In genomic region chr15:56719021-56719612, GRCh38 we compare ENCODE assay signal across 21 cellular contexts. TPM values are rescaled to one million over a fixed set of nuclear protein-coding genes. Genes with fewer than 3 reads are reported as not detected.
DNase-seq lines count a peak whose midpoint lies in the region; ATAC-seq and TF ChIP-seq lines count a peak whose summit lies in the region.
"Had no signal": no experiment of that assay in that cellular context is flagged by ENCODE, and none has a peak within 500 bp of the region (broad histone marks: within the 10 kb centered on the region; RNA-seq: fewer than 3 reads in every experiment).

No MANE protein-coding gene starts in this region.

- DNase-seq in GM12865 (ENCODE audit: low read depth) (peak; percentile 38), nephron progenitor cell (no peak)
- DNase-seq in effector memory CD8-positive, alpha-beta T cell, result no peak
- DNase-seq: activated CD8-positive, alpha-beta memory T cell treated with anti-CD3 and anti-CD28 coated beads, Interleukin-2, amount 50 U/mL, for 4 hours; activated effector memory CD4-positive, alpha-beta T cell treated with anti-CD3 and anti-CD28 coated beads, Interleukin-2, amount 50 U/mL, for 16 hours; cortex of kidney; NCI-H1105; NCI-H2029 treated with DMSO at 0.1 percent for 48 hours; NCI-H524; nucleus accumbens; stimulated activated CD4-positive, alpha-beta T cell treated with anti-CD3 and anti-CD28 coated beads, Interleukin-4, amount 100 ng/mL, for 1 hour; upper lobe of left lung had no signal

- H3K4me3 ChIP-seq in GM12865 (ENCODE audit: low read depth, low read length) (no peak overlapping the region), SU-DHL-6 (ENCODE audit: insufficient read depth, low read length, poor library complexity, severe bottlenecking) (no peak overlapping the region)
- H3K4me3 ChIP-seq: breast epithelium, hepatocyte, upper lobe of left lung had no signal

- H3K27me3 Mint-ChIP-seq in IgD-negative memory B cell (no peaks in the 10 kb centered on the region), nephron progenitor cell (ENCODE audit: low read depth, poor library complexity) (peaks cover 2% of the 10 kb centered on the region)
- H3K27me3 Mint-ChIP-seq in activated T-helper 17 cell treated with anti-CD3 and anti-CD28 coated beads, Interleukin-2, amount 50 U/mL, for 72 hours, result no peaks in the 10 kb centered on the region
- H3K27me3 Mint-ChIP-seq in effector memory CD8-positive, alpha-beta T cell, result no peaks in the 10 kb centered on the region

- H3K27me3 ChIP-seq in SU-DHL-6 (ENCODE audit: low read length), result no peaks in the 10 kb centered on the region
- H3K27me3 ChIP-seq: breast epithelium, hepatocyte, upper lobe of left lung had no signal

- H3K9me2 ChIP-seq in SU-DHL-6 (replicated peaks; ENCODE audit: insufficient read depth, low read length), result no peaks in the 10 kb centered on the region

- peaks cover 14% of the 10 kb centered on the region; the same call in 1 of the 2 replicates for H3F3A ChIP-seq in SU-DHL-6 (ENCODE audit: insufficient read depth)

- H3K36me3 ChIP-seq in SU-DHL-6 (ENCODE audit: low read length), result no peaks in the 10 kb centered on the region
- H3K36me3 ChIP-seq: breast epithelium, upper lobe of left lung had no signal

- peak overlapping the region; percentile 13; the same call in 1 of the 2 replicates for H3K27ac ChIP-seq in SU-DHL-6 (ENCODE audit: low read depth, low read length)
- H3K27ac ChIP-seq: breast epithelium, hepatocyte, KMS-11, upper lobe of left lung, VCaP had no signal

- peak overlapping the region; percentile 43 for H3K4me2 ChIP-seq in SU-DHL-6 (ENCODE audit: low read depth, low read length, poor library complexity, severe bottlenecking)
- H3K4me2 ChIP-seq: hepatocyte, KMS-11 had no signal

- peaks cover 4% of the 10 kb centered on the region; the same call in 1 of the 2 replicates for H3K79me2 ChIP-seq in SU-DHL-6 (ENCODE audit: insufficient read depth, low read length)
- H3K79me2 ChIP-seq: hepatocyte had no signal

- no peak for TF ChIP-seq CTCF in GM12865 (IDR thresholded peaks at IDR 0.05; ENCODE audit: insufficient read depth, low read depth, low read length, missing control alignments)
- no peak for TF ChIP-seq CTCF in SU-DHL-6 (IDR thresholded peaks at IDR 0.05; ENCODE audit: insufficient read depth, low read length, poor library complexity, severe bottlenecking)
- no peak for TF ChIP-seq CTCF in nephron progenitor cell (IDR thresholded peaks at IDR 0.05)

- H3K36me3 Mint-ChIP-seq in IgD-negative memory B cell (peaks cover 15% of the 10 kb centered on the region), nephron progenitor cell (ENCODE audit: low read depth) (peaks cover 17% of the 10 kb centered on the region)
- H3K36me3 Mint-ChIP-seq in activated T-helper 17 cell treated with anti-CD3 and anti-CD28 coated beads, Interleukin-2, amount 50 U/mL, for 72 hours (ENCODE audit: low read depth), result peaks cover 8% of the 10 kb centered on the region
- no peaks in the 10 kb centered on the region for H3K36me3 Mint-ChIP-seq in effector memory CD8-positive, alpha-beta T cell (ENCODE audit: insufficient read depth)

- H3K4me3 Mint-ChIP-seq in IgD-negative memory B cell, result peak overlapping the region; percentile 75 to 89 (median 83)
- H3K4me3 Mint-ChIP-seq in nephron progenitor cell, result no peak overlapping the region
- H3K4me3 Mint-ChIP-seq in activated T-helper 17 cell treated with anti-CD3 and anti-CD28 coated beads, Interleukin-2, amount 50 U/mL, for 72 hours, result no peak overlapping the region
- H3K4me3 Mint-ChIP-seq in effector memory CD8-positive, alpha-beta T cell, result peak overlapping the region in 1 of 2 donors; percentile 24

- H3K27ac Mint-ChIP-seq in IgD-negative memory B cell (peak overlapping the region; percentile 7 to 92 (median 84)), nephron progenitor cell (peak overlapping the region; percentile 21)
- H3K27ac Mint-ChIP-seq in activated T-helper 17 cell treated with anti-CD3 and anti-CD28 coated beads, Interleukin-2, amount 50 U/mL, for 72 hours, result no peak overlapping the region
- no peak overlapping the region for H3K27ac Mint-ChIP-seq in effector memory CD8-positive, alpha-beta T cell

- H3K9me3 Mint-ChIP-seq in IgD-negative memory B cell, result no peaks in the 10 kb centered on the region
- peaks cover 8% of the 10 kb centered on the region for H3K9me3 Mint-ChIP-seq in nephron progenitor cell
- no peaks in the 10 kb centered on the region for H3K9me3 Mint-ChIP-seq in activated T-helper 17 cell treated with anti-CD3 and anti-CD28 coated beads, Interleukin-2, amount 50 U/mL, for 72 hours
- no peaks in the 10 kb centered on the region for H3K9me3 Mint-ChIP-seq in effector memory CD8-positive, alpha-beta T cell

- H4K20me1 ChIP-seq in SU-DHL-6 (ENCODE audit: low read depth, low read length), result no peaks in the 10 kb centered on the region

- peak overlapping the region; percentile 15 for H2AFZ ChIP-seq in SU-DHL-6 (ENCODE audit: low read depth, low read length, severe bottlenecking)
- H2AFZ ChIP-seq: hepatocyte had no signal

- ATAC-seq in activated T-helper 17 cell treated with anti-CD3 and anti-CD28 coated beads, Interleukin-2, amount 50 U/mL, for 72 hours (replicated peaks), result no peak
- no peak for ATAC-seq in HG03025 (IDR thresholded peaks at IDR 0.05; ENCODE audit: low FRiP score, unreplicated experiment)
- ATAC-seq in effector memory CD8-positive, alpha-beta T cell (replicated peaks), result no peak
- ATAC-seq: Panc1 had no signal

- H3K9me3 ChIP-seq in SU-DHL-6 (ENCODE audit: insufficient read depth, low read length), result no peaks in the 10 kb centered on the region
- H3K9me3 ChIP-seq: breast epithelium, upper lobe of left lung had no signal

- H3K9ac ChIP-seq in SU-DHL-6 (ENCODE audit: low read length), result no peak overlapping the region
- H3K9ac ChIP-seq: KMS-11 had no signal

- H3K4me1 Mint-ChIP-seq in IgD-negative memory B cell (peaks cover 51 to 62% (median 57%) of the 10 kb centered on the region in 3 donors), nephron progenitor cell (no peaks in the 10 kb centered on the region)
- H3K4me1 Mint-ChIP-seq in activated T-helper 17 cell treated with anti-CD3 and anti-CD28 coated beads, Interleukin-2, amount 50 U/mL, for 72 hours, result peaks cover 20% of the 10 kb centered on the region
- peaks cover 33 to 43% of the 10 kb centered on the region in 2 donors for H3K4me1 Mint-ChIP-seq in effector memory CD8-positive, alpha-beta T cell (ENCODE audit: low read depth in 2 of 2)

RNA-seq across cellular contexts. Expression of gene ZNF280D, which starts 14.2 kb away (rescaled TPM):
- polyA plus RNA-seq in IgD-negative memory B cell, result 19.4 TPM
- total RNA-seq in activated T-helper 17 cell treated with anti-CD3 and anti-CD28 coated beads, Interleukin-2, amount 50 U/mL, for 72 hours, result 10 to 100 TPM; 16.3 to 18.4 TPM

Comparison
In these comparisons a context has a peak if more than half of its experiments do, and no peak if none do; other contexts are left out.
1. H3K27ac Mint-ChIP-seq: peak in IgD-negative memory B cell (3 of 3) and nephron progenitor cell (single experiment); none in activated T-helper 17 cell treated with anti-CD3 and anti-CD28 coated beads, Interleukin-2, amount 50 U/mL, for 72 hours (single experiment) and effector memory CD8-positive, alpha-beta T cell (0 of 2).
2. H3K4me3 Mint-ChIP-seq: peak in IgD-negative memory B cell (4 of 4); none in nephron progenitor cell (single experiment) and activated T-helper 17 cell treated with anti-CD3 and anti-CD28 coated beads, Interleukin-2, amount 50 U/mL, for 72 hours (single experiment).